In the genomic region with DNA sequence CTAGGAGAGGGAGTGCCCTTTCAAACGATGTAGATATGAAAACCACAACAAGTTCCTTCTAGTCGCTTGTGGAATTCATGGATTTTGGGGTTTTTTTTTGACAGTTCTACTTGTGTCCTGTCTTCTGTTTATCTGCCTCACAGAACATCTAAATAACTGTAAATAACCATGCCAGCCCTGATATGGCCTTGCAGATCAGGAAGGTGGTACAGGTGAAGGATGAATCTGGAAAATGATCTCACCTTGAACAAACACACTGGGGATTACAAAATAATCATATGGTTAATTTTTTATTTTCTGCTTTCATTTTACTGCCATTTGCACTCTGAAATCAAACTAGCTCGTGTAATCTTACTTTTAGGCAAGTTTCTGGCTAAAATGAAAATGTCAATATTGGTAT, we compare ENCODE assay signal across 1 cellular context.
TF ChIP-seq lines count a peak whose summit lies in the region.

No MANE protein-coding gene starts in this region.

TF ChIP-seq in A549, 52 proteins besides CTCF, POLR2A, EP300 and RAD21 (continued from another document):
- TF ChIP-seq, protein P1, sequence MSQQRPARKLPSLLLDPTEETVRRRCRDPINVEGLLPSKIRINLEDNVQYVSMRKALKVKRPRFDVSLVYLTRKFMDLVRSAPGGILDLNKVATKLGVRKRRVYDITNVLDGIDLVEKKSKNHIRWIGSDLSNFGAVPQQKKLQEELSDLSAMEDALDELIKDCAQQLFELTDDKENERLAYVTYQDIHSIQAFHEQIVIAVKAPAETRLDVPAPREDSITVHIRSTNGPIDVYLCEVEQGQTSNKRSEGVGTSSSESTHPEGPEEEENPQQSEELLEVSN (IDR thresholded peaks at IDR 0.05; ENCODE audit: borderline replicate concordance, low read depth), result no peak
- no peak for TF ChIP-seq SMC3 (IDR thresholded peaks at IDR 0.05)
- no peak for TF ChIP-seq MYC (IDR thresholded peaks at IDR 0.05; ENCODE audit: borderline replicate concordance, low read length)
- TF ChIP-seq, protein P2, sequence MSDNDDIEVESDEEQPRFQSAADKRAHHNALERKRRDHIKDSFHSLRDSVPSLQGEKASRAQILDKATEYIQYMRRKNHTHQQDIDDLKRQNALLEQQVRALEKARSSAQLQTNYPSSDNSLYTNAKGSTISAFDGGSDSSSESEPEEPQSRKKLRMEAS (IDR thresholded peaks at IDR 0.05), result no peak
- TF ChIP-seq HDAC2 (IDR thresholded peaks at IDR 0.05), result no peak
- no peak for TF ChIP-seq JUNB (IDR thresholded peaks at IDR 0.05)
TF ChIP-seq in A549: peak in this region for 0.
